Comparison of ENCODE assay signal across 9 cellular contexts in the genomic region with DNA sequence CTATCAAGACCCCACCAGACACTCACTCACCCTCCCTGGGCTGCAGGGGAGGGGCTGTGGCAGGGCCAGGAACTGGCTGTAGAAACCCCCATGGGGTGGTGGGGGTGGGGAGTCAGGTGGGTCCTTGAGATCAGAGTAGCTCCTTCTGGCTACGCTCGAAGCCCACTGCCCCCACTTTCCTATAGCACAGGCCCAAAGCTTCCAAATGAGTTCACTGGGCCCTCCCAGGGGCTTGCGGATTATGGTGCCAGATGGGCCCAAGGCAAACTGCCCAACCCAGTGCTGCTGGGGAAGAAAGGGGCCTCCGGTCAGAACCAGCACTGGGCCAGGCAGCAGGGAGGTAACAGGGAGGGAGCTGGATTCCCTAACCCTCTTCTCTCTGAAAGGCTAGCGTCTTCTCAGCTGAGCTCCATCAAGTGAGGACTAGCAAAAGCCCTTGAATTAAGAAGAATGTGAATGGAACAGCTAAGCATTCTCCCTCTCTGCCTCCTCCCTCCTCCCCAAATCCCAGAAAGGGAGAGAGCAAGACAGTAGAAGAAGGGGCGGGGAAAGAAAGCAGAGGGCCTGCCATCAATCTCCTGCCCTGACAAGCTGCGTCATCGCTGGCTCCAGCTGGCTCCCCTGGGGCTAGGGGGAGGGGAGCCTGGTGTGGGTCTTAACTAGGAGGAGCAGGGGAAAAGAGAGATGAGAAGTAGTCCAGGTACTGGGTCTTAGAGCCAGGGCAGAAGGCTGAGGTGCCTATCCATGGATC. TPM values are rescaled to one million over a fixed set of nuclear protein-coding genes. Genes with fewer than 3 reads are reported as not detected.
DNase-seq lines count a peak whose midpoint lies in the region; FAIRE-seq and TF ChIP-seq lines count a peak whose summit lies in the region.
"Had no signal": no experiment of that assay in that cellular context is flagged by ENCODE, and none has a peak within 500 bp of the region (broad histone marks: within the 10 kb centered on the region; RNA-seq: fewer than 3 reads in every experiment).

No MANE protein-coding gene starts in this region.

- H3K36me3 ChIP-seq in HEK293 (ENCODE audit: control insufficient read depth in 2 of 2, insufficient read depth in 1 of 2, low read length in 2 of 2) (no peaks in the 10 kb centered on the region), fibroblast of lung (ENCODE audit: control insufficient read depth, insufficient read depth, low read length) (no peaks in the 10 kb centered on the region)

- H3K27me3 ChIP-seq in fibroblast of lung (ENCODE audit: control insufficient read depth, insufficient read depth, low read length), result no peaks in the 10 kb centered on the region

- H3K4me3 ChIP-seq in HEK293 (ENCODE audit: low read depth, low read length), result no peak overlapping the region
- no peak overlapping the region for H3K4me3 ChIP-seq in fibroblast of lung (replicated peaks in 1 of 4; ENCODE audit: control extremely low read depth in 1 of 4, insufficient read depth in 1 of 4, low read depth in 3 of 4, low read length in 4 of 4)

- H4K20me1 ChIP-seq in fibroblast of lung (ENCODE audit: control insufficient read depth, extremely low read depth, insufficient read depth, low read length), result no peaks in the 10 kb centered on the region

- H3K79me2 ChIP-seq in fibroblast of lung (ENCODE audit: control insufficient read depth, insufficient read depth, low read length), result no peaks in the 10 kb centered on the region

- POLR2A ChIA-PET in HEK293 (lab: Yijun Ruan, JAX), result no interaction called here

- no peak for FAIRE-seq in GM12892 (lab: Jason Lieb, UNC)

- H3K27ac ChIP-seq in HEK293 (ENCODE audit: extremely low read depth, low read depth, low read length), result no peak overlapping the region
- no peak overlapping the region for H3K27ac ChIP-seq in fibroblast of lung (ENCODE audit: insufficient read depth, low read length)

- TF ChIP-seq CTCF in HEK293 (tag by site-specific recombination; IDR thresholded peaks at IDR 0.05), result no peak
- TF ChIP-seq CTCF in fibroblast of lung (conservative IDR thresholded peaks at IDR 0.05 in 1 of 2, IDR thresholded peaks at IDR 0.05 in 1 of 2; ENCODE audit: low read depth in 1 of 2, low read length in 2 of 2), result no peak

- no peak overlapping the region for H3K4me2 ChIP-seq in fibroblast of lung (ENCODE audit: extremely low read depth, insufficient read depth, low read length)

- no peak overlapping the region for H2AFZ ChIP-seq in fibroblast of lung (ENCODE audit: low read length)

- no peak for TF ChIP-seq POLR2A in GM12892 (IDR thresholded peaks at IDR 0.05; ENCODE audit: low read depth, low read length)

- H3K4me1 ChIP-seq in HEK293 (ENCODE audit: control insufficient read depth, insufficient read depth, low read length) (0 out of 2 replicates have a peak, but pooled peaks cover 3% of the 10 kb centered on the region), fibroblast of lung (ENCODE audit: control insufficient read depth, extremely low read depth, insufficient read depth, low read length) (no peaks in the 10 kb centered on the region)

- H3K9ac ChIP-seq in fibroblast of lung (ENCODE audit: insufficient read depth, low read length), result no peak overlapping the region

- no peaks in the 10 kb centered on the region for H3K9me3 ChIP-seq in HEK293 (ENCODE audit: control insufficient read depth, insufficient read depth, low read depth, low read length)
- H3K9me3 ChIP-seq in fibroblast of lung (ENCODE audit: control insufficient read depth, insufficient read depth, low read depth, low read length), result no peaks in the 10 kb centered on the region

- DNase-seq in NCI-H510A (lab: John Stamatoyannopoulos, UW), result peak; percentile 10
- DNase-seq in fibroblast of lung (ENCODE audit: low read depth in 2 of 2), result peak; percentile 15 to 42
- peak; percentile 72 for DNase-seq in retina
- DNase-seq in stimulated activated CD4-positive, alpha-beta T cell treated with anti-CD3 and anti-CD28 coated beads, Interleukin-2, amount 100 ng/mL, for 24 hours, result no peak
- no peak for DNase-seq in GM12892 (ENCODE audit: insufficient read length)
- DNase-seq in mucosa of gallbladder (ENCODE audit: low spot score), result no peak
- DNase-seq in activated gamma-delta T cell treated with Interleukin-2 at 50 U/mL for 16 hours, result no peak
- DNase-seq: SW 1271 had no signal

- CTCF ChIA-PET in HEK293 (lab: Yijun Ruan, JAX), result interaction anchor here (0.7 kb wide), 1 partner anchor 502 kb away, joined by 3 read pairs; no protein-coding TSS in a partner anchor

TF ChIP-seq in HEK293, 187 proteins besides CTCF, POLR2A, EP300 and RAD21 (continues in another document):
- TF ChIP-seq ZNF426 (tag by site-specific recombination; IDR thresholded peaks at IDR 0.05) (no peak), ZNF366 (tag by site-specific recombination; conservative IDR thresholded peaks at IDR 0.05) (no peak), ZEB2 (tag by site-specific recombination; IDR thresholded peaks at IDR 0.05) (peak; percentile 42; the same call in 1 of the 2 replicates), ZNF132 (tag by site-specific recombination; IDR thresholded peaks at IDR 0.05; ENCODE audit: borderline replicate concordance) (no peak), ZNF626 (tag by site-specific recombination; IDR thresholded peaks at IDR 0.05) (no peak), KLF1 (tag by site-specific recombination; IDR thresholded peaks at IDR 0.05) (peak; percentile 46; the same call in 1 of the 2 replicates), TCF7L2 (IDR thresholded peaks at IDR 0.05; ENCODE audit: borderline replicate concordance, low read depth, low read length) (no peak), ZXDB (tag by site-specific recombination; IDR thresholded peaks at IDR 0.05) (peak; percentile 36; the same call in 1 of the 2 replicates), ZSCAN23 (tag by site-specific recombination; IDR thresholded peaks at IDR 0.05) (no peak), ZNF521 (tag by site-specific recombination; IDR thresholded peaks at IDR 0.05) (no peak), ZNF660 (tag by site-specific recombination; IDR thresholded peaks at IDR 0.05) (no peak), ZNF2 (tag by site-specific recombination; IDR thresholded peaks at IDR 0.05) (peak; percentile 52; the same call in 1 of the 2 replicates), KLF9 (tag by site-specific recombination; IDR thresholded peaks at IDR 0.05; ENCODE audit: low read depth) (no peak), BCL11A (tag by site-specific recombination; IDR thresholded peaks at IDR 0.05; ENCODE audit: low read depth) (no peak)
- TF ChIP-seq, protein P1, sequence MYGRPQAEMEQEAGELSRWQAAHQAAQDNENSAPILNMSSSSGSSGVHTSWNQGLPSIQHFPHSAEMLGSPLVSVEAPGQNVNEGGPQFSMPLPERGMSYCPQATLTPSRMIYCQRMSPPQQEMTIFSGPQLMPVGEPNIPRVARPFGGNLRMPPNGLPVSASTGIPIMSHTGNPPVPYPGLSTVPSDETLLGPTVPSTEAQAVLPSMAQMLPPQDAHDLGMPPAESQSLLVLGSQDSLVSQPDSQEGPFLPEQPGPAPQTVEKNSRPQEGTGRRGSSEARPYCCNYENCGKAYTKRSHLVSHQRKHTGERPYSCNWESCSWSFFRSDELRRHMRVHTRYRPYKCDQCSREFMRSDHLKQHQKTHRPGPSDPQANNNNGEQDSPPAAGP (tag by site-specific recombination; IDR thresholded peaks at IDR 0.05), result peak; percentile 70
- TF ChIP-seq, protein P2, sequence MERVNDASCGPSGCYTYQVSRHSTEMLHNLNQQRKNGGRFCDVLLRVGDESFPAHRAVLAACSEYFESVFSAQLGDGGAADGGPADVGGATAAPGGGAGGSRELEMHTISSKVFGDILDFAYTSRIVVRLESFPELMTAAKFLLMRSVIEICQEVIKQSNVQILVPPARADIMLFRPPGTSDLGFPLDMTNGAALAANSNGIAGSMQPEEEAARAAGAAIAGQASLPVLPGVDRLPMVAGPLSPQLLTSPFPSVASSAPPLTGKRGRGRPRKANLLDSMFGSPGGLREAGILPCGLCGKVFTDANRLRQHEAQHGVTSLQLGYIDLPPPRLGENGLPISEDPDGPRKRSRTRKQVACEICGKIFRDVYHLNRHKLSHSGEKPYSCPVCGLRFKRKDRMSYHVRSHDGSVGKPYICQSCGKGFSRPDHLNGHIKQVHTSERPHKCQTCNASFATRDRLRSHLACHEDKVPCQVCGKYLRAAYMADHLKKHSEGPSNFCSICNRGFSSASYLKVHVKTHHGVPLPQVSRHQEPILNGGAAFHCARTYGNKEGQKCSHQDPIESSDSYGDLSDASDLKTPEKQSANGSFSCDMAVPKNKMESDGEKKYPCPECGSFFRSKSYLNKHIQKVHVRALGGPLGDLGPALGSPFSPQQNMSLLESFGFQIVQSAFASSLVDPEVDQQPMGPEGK (tag by site-specific recombination; IDR thresholded peaks at IDR 0.05), result peak; percentile 77
- TF ChIP-seq, protein P3, sequence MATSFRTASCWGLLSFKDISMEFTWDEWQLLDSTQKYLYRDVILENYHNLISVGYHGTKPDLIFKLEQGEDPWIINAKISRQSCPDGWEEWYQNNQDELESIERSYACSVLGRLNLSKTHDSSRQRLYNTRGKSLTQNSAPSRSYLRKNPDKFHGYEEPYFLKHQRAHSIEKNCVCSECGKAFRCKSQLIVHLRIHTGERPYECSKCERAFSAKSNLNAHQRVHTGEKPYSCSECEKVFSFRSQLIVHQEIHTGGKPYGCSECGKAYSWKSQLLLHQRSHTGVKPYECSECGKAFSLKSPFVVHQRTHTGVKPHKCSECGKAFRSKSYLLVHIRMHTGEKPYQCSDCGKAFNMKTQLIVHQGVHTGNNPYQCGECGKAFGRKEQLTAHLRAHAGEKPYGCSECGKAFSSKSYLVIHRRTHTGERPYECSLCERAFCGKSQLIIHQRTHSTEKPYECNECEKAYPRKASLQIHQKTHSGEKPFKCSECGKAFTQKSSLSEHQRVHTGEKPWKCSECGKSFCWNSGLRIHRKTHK (tag by site-specific recombination; IDR thresholded peaks at IDR 0.05), result no peak

RNA-seq across cellular contexts. Expression of a gene that starts 34.7 kb away (rescaled TPM):
- total RNA-seq in fibroblast of lung (under 0.01 TPM in 1 of 2 replicates, not detected in the other), mucosa of gallbladder (0.17 TPM)
- 0.03 and 0.05 TPM in 2 replicates for polyA plus RNA-seq in fibroblast of lung
- polyA plus RNA-seq in fibroblast of lung (2012), result 0.02 and 0.08 TPM in 2 replicates
- not detected in 2 replicates for polyA minus RNA-seq in fibroblast of lung (ENCODE audit: low replicate concordance)
- 0.13 TPM for polyA plus RNA-seq in GM12892 (2012; ENCODE audit: missing spikeins)

Comparison
In these comparisons a context has a peak if more than half of its experiments do, and no peak if none do; other contexts are left out.
1. DNase-seq: peak in NCI-H510A (single experiment), fibroblast of lung (2 of 2) and retina (single experiment); none in stimulated activated CD4-positive, alpha-beta T cell treated with anti-CD3 and anti-CD28 coated beads, Interleukin-2, amount 100 ng/mL, for 24 hours (0 of 2), GM12892 (single experiment), mucosa of gallbladder (single experiment) and activated gamma-delta T cell treated with Interleukin-2 at 50 U/mL for 16 hours (single experiment).